In genomic region chr10:28111712-28112111, GRCh38 we compare ENCODE assay signal across 26 cellular contexts.
DNase-seq lines count a peak whose midpoint lies in the region; ATAC-seq and TF ChIP-seq lines count a peak whose summit lies in the region.
"Had no signal": no experiment of that assay in that cellular context is flagged by ENCODE, and none has a peak within 500 bp of the region (broad histone marks: within the 10 kb centered on the region; RNA-seq: fewer than 3 reads in every experiment).

No MANE protein-coding gene starts in this region.

- TF ChIP-seq POLR2A in IMR-90 (IDR thresholded peaks at IDR 0.05; ENCODE audit: low read depth, low read length): no peak

- no peaks in the 10 kb centered on the region for H4K20me1 ChIP-seq in IMR-90 (ENCODE audit: insufficient read depth, low read length)

- H2BK120ac ChIP-seq in IMR-90 (ENCODE audit: low read depth, low read length): no peak overlapping the region

- H3K9ac ChIP-seq in IMR-90 (ENCODE audit: low read depth, low read length): no peak overlapping the region

- H3K4ac ChIP-seq in IMR-90 (ENCODE audit: low read depth, low read length): no peak overlapping the region; the same call in 1 of the 2 replicates

- 0 out of 4 replicates have a peak overlapping the region, but pooled peaks of 1 of the 2 experiments have one; percentile 55 for H4K8ac ChIP-seq in IMR-90 (ENCODE audit: low read depth in 2 of 2, low read length in 2 of 2)

- POLR2A ChIA-PET in IMR-90 (lab: Charles Lee; ENCODE audit: unreplicated experiment): no interaction called here

- intact Hi-C loops in IMR-90 (cut with micrococcal nuclease): no loop called here

- TF ChIP-seq CTCF in AG10803 (conservative IDR thresholded peaks at IDR 0.05; ENCODE audit: low read length): no peak
- no peak for TF ChIP-seq CTCF in IMR-90 (conservative IDR thresholded peaks at IDR 0.05; ENCODE audit: low read depth, low read length)
- TF ChIP-seq CTCF in choroid plexus epithelial cell (conservative IDR thresholded peaks at IDR 0.05; ENCODE audit: low read depth, low read length): no peak

- H3K79me1 ChIP-seq in IMR-90 (ENCODE audit: low read depth in 1 of 2, low read length in 2 of 2): no peaks in the 10 kb centered on the region

- H4K91ac ChIP-seq in IMR-90 (ENCODE audit: insufficient read depth, low read depth, low read length): no peak overlapping the region

- H3K14ac ChIP-seq in IMR-90 (replicated peaks; ENCODE audit: low read depth, low read length): no peak overlapping the region

- no TSS peak for BruUV-seq in IMR-90 (replicated peaks; lab: Mats Ljungman, UMichigan)

- no peaks in the 10 kb centered on the region for H3K9me3 ChIP-seq in IMR-90 (ENCODE audit: control insufficient read depth, insufficient read depth, low read length)
- H3K9me3 ChIP-seq: neutrophil, thoracic aorta, vagina had no signal

- peak overlapping the region; percentile 79; the same call in 1 of the 2 replicates for H3K18ac ChIP-seq in IMR-90 (ENCODE audit: low read depth, low read length)

- H3K4me1 ChIP-seq in IMR-90 (ENCODE audit: control insufficient read depth, insufficient read depth, low read length): no peaks in the 10 kb centered on the region; the same call in 1 of the 2 replicates
- H3K4me1 ChIP-seq: vagina had no signal

- H3K4me2 ChIP-seq in IMR-90 (ENCODE audit: low read depth, low read length): peak overlapping the region; percentile 28; the same call in 1 of the 2 replicates
- H3K4me2 ChIP-seq: smooth muscle cell had no signal

- H2AFZ ChIP-seq in IMR-90 (replicated peaks; ENCODE audit: low read length, poor library complexity): no peak overlapping the region

- H2BK15ac ChIP-seq in IMR-90 (ENCODE audit: low read depth, low read length): 0 out of 3 replicates have a peak overlapping the region, but pooled peaks have one; percentile 86

- no peaks in the 10 kb centered on the region for H3K36me3 ChIP-seq in IMR-90 (ENCODE audit: control insufficient read depth, insufficient read depth, low read length)
- H3K36me3 ChIP-seq: brain microvascular endothelial cell, thoracic aorta, vagina had no signal

- no CpG with 5 or more reads among the region's 2 CpGs for WGBS in IMR-90 (ENCODE audit: extremely low coverage in 2 of 2, insufficient read length in 1 of 2), 2 experiments

- H3K27me3 ChIP-seq in IMR-90 (ENCODE audit: control insufficient read depth, insufficient read depth, low read length): no peaks in the 10 kb centered on the region
- H3K27me3 ChIP-seq: brain microvascular endothelial cell, neutrophil, vagina had no signal

- no peaks in the 10 kb centered on the region for H3K9me1 ChIP-seq in IMR-90 (ENCODE audit: insufficient read depth, low read length)

- no peak for TF ChIP-seq RAD21 in IMR-90 (IDR thresholded peaks at IDR 0.05; ENCODE audit: low read length)

- DNase-seq in AG10803 (ENCODE audit: low read depth) (peak; percentile 36), IMR-90 (peak; percentile 83), choroid plexus epithelial cell (ENCODE audit: low read depth) (peak; percentile 50), iris pigment epithelial cell (ENCODE audit: low read depth) (peak; percentile 74), NCI-H146 (lab: John Stamatoyannopoulos, UW) (no peak), NCI-H2081 (lab: John Stamatoyannopoulos, UW) (no peak), NCI-H1930 (lab: John Stamatoyannopoulos, UW) (no peak)
- DNase-seq: activated B cell treated with CpG ODN at 0.5 μM for 24 hours; activated CD4-positive, alpha-beta memory T cell treated with anti-CD3 and anti-CD28 coated beads, Interleukin-2, amount 10 ng/mL, durations not matched to agents 7 days and 5 days; activated effector memory CD4-positive, alpha-beta T cell treated with Interleukin-2 at 50 U/mL for 16 hours; brain microvascular endothelial cell; CD4-positive, CD25-positive, alpha-beta regulatory T cell; foreskin melanocyte; GF-D8; hippocampal formation; NCI-H1092 treated with DMSO at 0.1 percent for 48 hours; NCI-H2029 treated with DMSO at 0.1 percent for 48 hours; NCI-H510A had no signal

- H2AK5ac ChIP-seq in IMR-90 (ENCODE audit: low read depth, low read length): no peak overlapping the region

- ATAC-seq in IMR-90 (ENCODE audit: low read depth) (peak; percentile 94), GM18907 (IDR thresholded peaks at IDR 0.05; ENCODE audit: unreplicated experiment) (no peak)
- ATAC-seq: stimulated activated memory B cell treated with anti-CD40 and anti-IgM and Interleukin-4, amounts not matched to agents 10 μg/mL and 1 μg/mL and 100 μg/mL, for 72 hours had no signal

- CTCF ChIA-PET in IMR-90 (lab: Yijun Ruan, JAX): no interaction called here

- H2BK5ac ChIP-seq in IMR-90 (ENCODE audit: low read depth, low read length, poor library complexity, severe bottlenecking): no peak overlapping the region

- H4K5ac ChIP-seq in IMR-90 (ENCODE audit: low read depth, low read length): no peak overlapping the region; the same call in 1 of the 2 replicates

- in situ Hi-C loops in IMR-90 (cut with MboI; ENCODE audit: low sequenced_read_pairs): no loop called here

- H3K23ac ChIP-seq in IMR-90 (ENCODE audit: low read depth, low read length): no peak overlapping the region

- H2AK9ac ChIP-seq in IMR-90 (replicated peaks; ENCODE audit: low read depth, low read length, poor library complexity): no peak overlapping the region

- no peak overlapping the region for H3K27ac ChIP-seq in IMR-90 (ENCODE audit: insufficient read depth, low read length)
- H3K27ac ChIP-seq: brain microvascular endothelial cell, coronary artery, neutrophil, RWPE1, thoracic aorta, vagina had no signal

- dilution Hi-C loops in IMR-90 (cut with HindIII; ENCODE audit: low sequenced_read_pairs, unreplicated experiment): no loop called here

- H2BK20ac ChIP-seq in IMR-90 (ENCODE audit: low read depth, low read length): peak overlapping the region; percentile 69; the same call in 1 of the 2 replicates

- H3K56ac ChIP-seq in IMR-90 (ENCODE audit: extremely low read depth, insufficient read depth, low read length): no peak overlapping the region

- H3K4me3 ChIP-seq in AG10803 (ENCODE audit: low read length) (no peak overlapping the region), IMR-90 (ENCODE audit: insufficient read depth, low read depth, low read length) (no peak overlapping the region), choroid plexus epithelial cell (ENCODE audit: low read depth, low read length) (no peak overlapping the region)
- H3K4me3 ChIP-seq: coronary artery, smooth muscle cell, thoracic aorta, vagina had no signal

TF ChIP-seq in IMR-90, 13 proteins besides CTCF, POLR2A, EP300 and RAD21:
- TF ChIP-seq FOS (IDR thresholded peaks at IDR 0.05; ENCODE audit: low read depth, low read length) (peak; percentile 25; the same call in 1 of the 2 replicates), BHLHE40 (IDR thresholded peaks at IDR 0.05; ENCODE audit: low read depth, low read length) (no peak), MAZ (IDR thresholded peaks at IDR 0.05; ENCODE audit: borderline replicate concordance, low read depth, low read length) (no peak), MXI1 (IDR thresholded peaks at IDR 0.05; ENCODE audit: borderline replicate concordance, low read depth, low read length) (no peak), USF2 (IDR thresholded peaks at IDR 0.05; ENCODE audit: low read depth, low read length) (no peak)

Comparison
In these comparisons a context has a peak if more than half of its experiments do, and no peak if none do; other contexts are left out.
1. DNase-seq: peak in AG10803 (single experiment), IMR-90 (single experiment), choroid plexus epithelial cell (single experiment) and iris pigment epithelial cell (single experiment); none in NCI-H146 (single experiment), NCI-H2081 (0 of 2) and NCI-H1930 (0 of 2).